ENCODE assay signal across 24 cellular contexts in the genomic region with DNA sequence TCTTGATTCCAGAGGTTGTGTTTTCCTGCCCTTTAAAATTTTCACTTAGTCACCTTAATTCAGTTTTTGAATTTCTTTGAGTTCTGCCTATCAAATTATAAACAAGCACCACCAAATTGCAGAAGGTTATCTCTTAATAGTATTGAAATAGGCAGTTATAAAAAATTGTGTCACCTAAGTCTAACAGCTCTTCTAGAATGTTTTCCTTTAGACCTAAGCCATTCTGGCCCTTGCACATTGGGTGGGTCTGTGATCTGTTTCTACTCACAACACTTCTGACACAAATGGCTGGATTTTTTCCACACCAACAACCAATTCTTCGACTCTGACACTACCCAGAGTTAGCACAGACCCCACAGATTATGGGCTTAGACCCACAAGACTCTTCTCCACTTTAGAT.
"Had no signal": no experiment of that assay in that cellular context is flagged by ENCODE, and none has a peak within 500 bp of the region (broad histone marks: within the 10 kb centered on the region; RNA-seq: fewer than 3 reads in every experiment).

No MANE protein-coding gene starts in this region.

- ATAC-seq: activated CD8-positive, alpha-beta memory T cell treated with anti-CD3 and anti-CD28 coated beads, Interleukin-2, amount 10 ng/mL, durations not matched to agents 7 days and 5 days; body of pancreas; PC-3; T-helper 17 cell; WTC11 had no signal

- H3K9me3 ChIP-seq: MG63 had no signal

- H3K4me3 ChIP-seq: body of pancreas, MG63 had no signal

- DNase-seq: activated CD4-positive, alpha-beta T cell treated with anti-CD3 and anti-CD28 coated beads, Interleukin-2, amount 10 ng/mL, durations not matched to agents 24 days and 14 days; activated CD4-positive, alpha-beta T cell treated with anti-CD3 and anti-CD28 coated beads, Interleukin-2, amount 50 U/mL, for 48 hours; activated CD4-positive, CD25-positive, alpha-beta regulatory T cell treated with anti-CD3 and anti-CD28 coated beads, Interleukin-2, amount 50 U/mL, for 72 hours; activated CD8-positive, alpha-beta memory T cell treated with anti-CD3 and anti-CD28 coated beads, Interleukin-2, amount 10 ng/mL, durations not matched to agents 7 days and 5 days; activated effector memory CD4-positive, alpha-beta T cell treated with Interleukin-2 at 50 U/mL for 16 hours; activated naive CD4-positive, alpha-beta T cell; activated T-cell treated with anti-CD3 and anti-CD28 coated beads, Interleukin-2, amount 50 U/mL, for 24 hours; body of pancreas; MG63; MV-4-11; NCI-H1092 treated with DMSO at 0.1 percent for 48 hours; NCI-H1417 treated with DMSO at 0.1 percent for 48 hours; NCI-H1694; NCI-H2029; NCI-H345; NCI-H510A; NCI-H526 treated with DMSO at 0.1 percent for 48 hours; NCI-H82; NK-92 treated with Interleukin-12 subunit alpha and Interleukin-12 subunit beta, amount 100 ng/mL, for 24 hours; PC-3; SHP77 treated with DMSO at 0.1 percent for 48 hours; T-helper 17 cell; T-helper 9 cell had no signal

- H3K36me3 ChIP-seq: MG63 had no signal

- H3K27me3 ChIP-seq: body of pancreas, MG63 had no signal

- H3K27ac ChIP-seq: body of pancreas had no signal

- H3K4me1 ChIP-seq: body of pancreas had no signal
